In genomic region chr15:78618490-78618934, GRCh38 we compare ENCODE assay signal across 1 cellular context.
A peak's percentile ranks its signal among the peaks of the same experiment; 100 is the strongest.
TF ChIP-seq lines count a peak whose summit lies in the region.

No MANE protein-coding gene starts in this region.

TF ChIP-seq in GM23338, 12 proteins besides CTCF, POLR2A, EP300 and RAD21 (continued from another document):
- TF ChIP-seq, protein P1, sequence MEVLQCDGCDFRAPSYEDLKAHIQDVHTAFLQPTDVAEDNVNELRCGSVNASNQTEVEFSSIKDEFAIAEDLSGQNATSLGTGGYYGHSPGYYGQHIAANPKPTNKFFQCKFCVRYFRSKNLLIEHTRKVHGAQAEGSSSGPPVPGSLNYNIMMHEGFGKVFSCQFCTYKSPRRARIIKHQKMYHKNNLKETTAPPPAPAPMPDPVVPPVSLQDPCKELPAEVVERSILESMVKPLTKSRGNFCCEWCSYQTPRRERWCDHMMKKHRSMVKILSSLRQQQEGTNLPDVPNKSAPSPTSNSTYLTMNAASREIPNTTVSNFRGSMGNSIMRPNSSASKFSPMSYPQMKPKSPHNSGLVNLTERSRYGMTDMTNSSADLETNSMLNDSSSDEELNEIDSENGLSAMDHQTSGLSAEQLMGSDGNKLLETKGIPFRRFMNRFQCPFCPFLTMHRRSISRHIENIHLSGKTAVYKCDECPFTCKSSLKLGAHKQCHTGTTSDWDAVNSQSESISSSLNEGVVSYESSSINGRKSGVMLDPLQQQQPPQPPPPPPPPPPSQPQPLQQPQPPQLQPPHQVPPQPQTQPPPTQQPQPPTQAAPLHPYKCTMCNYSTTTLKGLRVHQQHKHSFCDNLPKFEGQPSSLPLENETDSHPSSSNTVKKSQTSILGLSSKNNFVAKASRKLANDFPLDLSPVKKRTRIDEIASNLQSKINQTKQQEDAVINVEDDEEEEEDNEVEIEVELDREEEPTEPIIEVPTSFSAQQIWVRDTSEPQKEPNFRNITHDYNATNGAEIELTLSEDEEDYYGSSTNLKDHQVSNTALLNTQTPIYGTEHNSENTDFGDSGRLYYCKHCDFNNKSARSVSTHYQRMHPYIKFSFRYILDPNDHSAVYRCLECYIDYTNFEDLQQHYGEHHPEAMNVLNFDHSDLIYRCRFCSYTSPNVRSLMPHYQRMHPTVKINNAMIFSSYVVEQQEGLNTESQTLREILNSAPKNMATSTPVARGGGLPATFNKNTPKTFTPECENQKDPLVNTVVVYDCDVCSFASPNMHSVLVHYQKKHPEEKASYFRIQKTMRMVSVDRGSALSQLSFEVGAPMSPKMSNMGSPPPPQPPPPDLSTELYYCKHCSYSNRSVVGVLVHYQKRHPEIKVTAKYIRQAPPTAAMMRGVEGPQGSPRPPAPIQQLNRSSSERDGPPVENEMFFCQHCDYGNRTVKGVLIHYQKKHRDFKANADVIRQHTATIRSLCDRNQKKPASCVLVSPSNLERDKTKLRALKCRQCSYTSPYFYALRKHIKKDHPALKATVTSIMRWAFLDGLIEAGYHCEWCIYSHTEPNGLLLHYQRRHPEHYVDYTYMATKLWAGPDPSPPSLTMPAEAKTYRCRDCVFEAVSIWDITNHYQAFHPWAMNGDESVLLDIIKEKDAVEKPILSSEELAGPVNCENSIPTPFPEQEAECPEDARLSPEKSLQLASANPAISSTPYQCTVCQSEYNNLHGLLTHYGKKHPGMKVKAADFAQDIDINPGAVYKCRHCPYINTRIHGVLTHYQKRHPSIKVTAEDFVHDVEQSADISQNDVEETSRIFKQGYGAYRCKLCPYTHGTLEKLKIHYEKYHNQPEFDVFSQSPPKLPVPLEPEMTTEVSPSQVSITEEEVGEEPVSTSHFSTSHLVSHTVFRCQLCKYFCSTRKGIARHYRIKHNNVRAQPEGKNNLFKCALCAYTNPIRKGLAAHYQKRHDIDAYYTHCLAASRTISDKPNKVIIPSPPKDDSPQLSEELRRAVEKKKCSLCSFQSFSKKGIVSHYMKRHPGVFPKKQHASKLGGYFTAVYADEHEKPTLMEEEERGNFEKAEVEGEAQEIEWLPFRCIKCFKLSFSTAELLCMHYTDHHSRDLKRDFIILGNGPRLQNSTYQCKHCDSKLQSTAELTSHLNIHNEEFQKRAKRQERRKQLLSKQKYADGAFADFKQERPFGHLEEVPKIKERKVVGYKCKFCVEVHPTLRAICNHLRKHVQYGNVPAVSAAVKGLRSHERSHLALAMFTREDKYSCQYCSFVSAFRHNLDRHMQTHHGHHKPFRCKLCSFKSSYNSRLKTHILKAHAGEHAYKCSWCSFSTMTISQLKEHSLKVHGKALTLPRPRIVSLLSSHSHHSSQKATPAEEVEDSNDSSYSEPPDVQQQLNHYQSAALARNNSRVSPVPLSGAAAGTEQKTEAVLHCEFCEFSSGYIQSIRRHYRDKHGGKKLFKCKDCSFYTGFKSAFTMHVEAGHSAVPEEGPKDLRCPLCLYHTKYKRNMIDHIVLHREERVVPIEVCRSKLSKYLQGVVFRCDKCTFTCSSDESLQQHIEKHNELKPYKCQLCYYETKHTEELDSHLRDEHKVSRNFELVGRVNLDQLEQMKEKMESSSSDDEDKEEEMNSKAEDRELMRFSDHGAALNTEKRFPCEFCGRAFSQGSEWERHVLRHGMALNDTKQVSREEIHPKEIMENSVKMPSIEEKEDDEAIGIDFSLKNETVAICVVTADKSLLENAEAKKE (CRISPR knock-in tag; IDR thresholded peaks at IDR 0.05): no peak
- TF ChIP-seq, protein P2, sequence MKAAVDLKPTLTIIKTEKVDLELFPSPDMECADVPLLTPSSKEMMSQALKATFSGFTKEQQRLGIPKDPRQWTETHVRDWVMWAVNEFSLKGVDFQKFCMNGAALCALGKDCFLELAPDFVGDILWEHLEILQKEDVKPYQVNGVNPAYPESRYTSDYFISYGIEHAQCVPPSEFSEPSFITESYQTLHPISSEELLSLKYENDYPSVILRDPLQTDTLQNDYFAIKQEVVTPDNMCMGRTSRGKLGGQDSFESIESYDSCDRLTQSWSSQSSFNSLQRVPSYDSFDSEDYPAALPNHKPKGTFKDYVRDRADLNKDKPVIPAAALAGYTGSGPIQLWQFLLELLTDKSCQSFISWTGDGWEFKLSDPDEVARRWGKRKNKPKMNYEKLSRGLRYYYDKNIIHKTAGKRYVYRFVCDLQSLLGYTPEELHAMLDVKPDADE (IDR thresholded peaks at IDR 0.05): 0 out of 2 replicates have a peak, but pooled peaks have one; percentile 14
- no peak for TF ChIP-seq ZNF114 (CRISPR knock-in tag; IDR thresholded peaks at IDR 0.05)
